22 cellular contexts compared by ENCODE assay signal in the genomic region with DNA sequence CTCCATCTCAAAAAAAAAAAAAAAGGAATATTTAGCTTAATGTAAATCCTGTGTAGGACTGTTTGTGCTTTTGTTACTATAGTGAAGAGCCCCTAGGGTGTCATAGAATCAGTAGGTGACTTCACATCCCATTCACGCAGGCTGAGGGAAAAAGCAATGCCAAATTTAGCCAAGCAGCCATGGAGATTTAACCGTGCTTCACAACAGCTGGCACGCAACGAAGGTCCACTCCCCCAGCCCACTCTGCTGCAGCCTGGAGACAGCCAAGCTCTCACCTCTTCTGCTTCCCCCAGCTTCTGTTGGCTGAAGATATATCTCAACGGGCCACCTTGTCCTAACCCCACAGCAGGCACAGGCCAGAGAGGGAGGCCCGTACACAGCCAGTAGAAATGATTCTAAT.
DNase-seq lines count a peak whose midpoint lies in the region; ATAC-seq lines count a peak whose summit lies in the region.
"Had no signal": no experiment of that assay in that cellular context is flagged by ENCODE, and none has a peak within 500 bp of the region (broad histone marks: within the 10 kb centered on the region; RNA-seq: fewer than 3 reads in every experiment).

No MANE protein-coding gene starts in this region.

- intact Hi-C loops in right cardiac atrium (cut with DNase I), result no loop called here

- ATAC-seq in right cardiac atrium (peak; percentile 68 to 72), esophagus mucosa (no peak), GM18870 (IDR thresholded peaks at IDR 0.05; ENCODE audit: unreplicated experiment) (no peak)
- no peak for ATAC-seq in stimulated activated effector memory CD8-positive, alpha-beta T cell treated with anti-CD3 and anti-CD28 coated beads, Interleukin-12 subunit alpha, Interleukin-12 subunit beta, amount 100 ng/mL, for 72 hours
- ATAC-seq: activated CD4-positive, alpha-beta T cell treated with anti-CD3 and anti-CD28 coated beads for 36 hours; effector memory CD8-positive, alpha-beta T cell; left lung; right lobe of liver; T-cell had no signal

- no peaks in the 10 kb centered on the region for H3K9me3 Mint-ChIP-seq in stimulated activated effector memory CD8-positive, alpha-beta T cell treated with anti-CD3 and anti-CD28 coated beads, Interleukin-12 subunit alpha, Interleukin-12 subunit beta, amount 100 ng/mL, for 72 hours
- H3K9me3 Mint-ChIP-seq: activated T-helper 2 cell treated with anti-CD3 and anti-CD28 coated beads, Interferon-gamma antibody, Interleukin-2, Interleukin-4, amounts not matched to agents 10 μg/mL and 5 μg/mL and 100 μg/mL, durations not matched to agents 14 hours and 24 hours and 36 hours; CD4-positive, CD25-positive, alpha-beta regulatory T cell; effector memory CD8-positive, alpha-beta T cell; HFFc6; T-cell had no signal

- H3K4me3 ChIP-seq in right cardiac atrium (ENCODE audit: low read length), result no peak overlapping the region
- H3K4me3 ChIP-seq: left lung, right lobe of liver had no signal

- H3K27ac ChIP-seq in cingulate gyrus (ENCODE audit: low read depth, low read length), result peak overlapping the region; percentile 14
- peak overlapping the region; percentile 94 for H3K27ac ChIP-seq in right cardiac atrium (ENCODE audit: low read length)
- H3K27ac ChIP-seq: HL-60, left lung had no signal

- DNase-seq in OCI-M1 (lab: John Stamatoyannopoulos, UW) (peak; percentile 64), right cardiac atrium (peak; percentile 58 to 73 (median 67)), kidney tubule cell (ENCODE audit: low spot score) (no peak)
- DNase-seq in stimulated activated effector memory CD8-positive, alpha-beta T cell treated with anti-CD3 and anti-CD28 coated beads, Interleukin-12 subunit alpha, Interleukin-12 subunit beta, amount 100 ng/mL, for 72 hours (ENCODE audit: low spot score in 2 of 2), result no peak
- DNase-seq: activated CD4-positive, alpha-beta T cell treated with anti-CD3 and anti-CD28 coated beads for 36 hours; CD4-positive, CD25-positive, alpha-beta regulatory T cell; DMS 273 treated with DMSO at 0.1 percent for 48 hours; effector memory CD8-positive, alpha-beta T cell; GF-D8; glutamatergic neuron; HFFc6; NCI-H1417 treated with DMSO at 0.1 percent for 48 hours; NCI-H748 treated with DMSO at 0.1 percent for 48 hours; right lobe of liver; SIG-M5; T-cell had no signal

- peaks cover 7% of the 10 kb centered on the region for H3K4me1 ChIP-seq in right cardiac atrium (ENCODE audit: control insufficient read depth, insufficient read depth, low read length)
- H3K4me1 ChIP-seq: left lung had no signal

- peak overlapping the region; percentile 10 for H3K27ac Mint-ChIP-seq in stimulated activated effector memory CD8-positive, alpha-beta T cell treated with anti-CD3 and anti-CD28 coated beads, Interleukin-12 subunit alpha, Interleukin-12 subunit beta, amount 100 ng/mL, for 72 hours
- H3K27ac Mint-ChIP-seq: activated CD4-positive, alpha-beta T cell treated with anti-CD3 and anti-CD28 coated beads for 36 hours; activated T-helper 2 cell treated with anti-CD3 and anti-CD28 coated beads, Interferon-gamma antibody, Interleukin-2, Interleukin-4, amounts not matched to agents 10 μg/mL and 5 μg/mL and 100 μg/mL, durations not matched to agents 14 hours and 24 hours and 36 hours; CD4-positive, CD25-positive, alpha-beta regulatory T cell; effector memory CD8-positive, alpha-beta T cell; HFFc6; T-cell had no signal

- H3K36me3 Mint-ChIP-seq in stimulated activated effector memory CD8-positive, alpha-beta T cell treated with anti-CD3 and anti-CD28 coated beads, Interleukin-12 subunit alpha, Interleukin-12 subunit beta, amount 100 ng/mL, for 72 hours, result peaks cover 13% of the 10 kb centered on the region

- no peak overlapping the region for H3K4me3 Mint-ChIP-seq in stimulated activated effector memory CD8-positive, alpha-beta T cell treated with anti-CD3 and anti-CD28 coated beads, Interleukin-12 subunit alpha, Interleukin-12 subunit beta, amount 100 ng/mL, for 72 hours
- H3K4me3 Mint-ChIP-seq: activated CD4-positive, alpha-beta T cell treated with anti-CD3 and anti-CD28 coated beads for 36 hours; CD4-positive, CD25-positive, alpha-beta regulatory T cell; effector memory CD8-positive, alpha-beta T cell; HFFc6; T-cell had no signal

- H3K9me3 ChIP-seq in right cardiac atrium (ENCODE audit: control insufficient read depth, low read length), result no peaks in the 10 kb centered on the region
- H3K9me3 ChIP-seq: left lung, right lobe of liver had no signal

- no peaks in the 10 kb centered on the region for H3K27me3 ChIP-seq in right cardiac atrium (ENCODE audit: control insufficient read depth, insufficient read depth)
- H3K27me3 ChIP-seq: left lung, right lobe of liver had no signal

- no peaks in the 10 kb centered on the region for H3K4me1 Mint-ChIP-seq in stimulated activated effector memory CD8-positive, alpha-beta T cell treated with anti-CD3 and anti-CD28 coated beads, Interleukin-12 subunit alpha, Interleukin-12 subunit beta, amount 100 ng/mL, for 72 hours
- H3K4me1 Mint-ChIP-seq: activated CD4-positive, alpha-beta T cell treated with anti-CD3 and anti-CD28 coated beads for 36 hours; CD4-positive, CD25-positive, alpha-beta regulatory T cell; T-cell had no signal

- WGBS in right cardiac atrium, result 26% methylated on average over 6 of the region's 6 CpGs

Comparison
In these comparisons a context has a peak if more than half of its experiments do, and no peak if none do; other contexts are left out.
1. DNase-seq: peak in OCI-M1 (single experiment) and right cardiac atrium (3 of 3); none in stimulated activated effector memory CD8-positive, alpha-beta T cell treated with anti-CD3 and anti-CD28 coated beads, Interleukin-12 subunit alpha, Interleukin-12 subunit beta, amount 100 ng/mL, for 72 hours (0 of 2) and kidney tubule cell (single experiment).
2. ATAC-seq: peak in right cardiac atrium (2 of 2); none in stimulated activated effector memory CD8-positive, alpha-beta T cell treated with anti-CD3 and anti-CD28 coated beads, Interleukin-12 subunit alpha, Interleukin-12 subunit beta, amount 100 ng/mL, for 72 hours (single experiment), esophagus mucosa (single experiment) and GM18870 (single experiment).